Comparison of ENCODE assay signal across 1 cellular context in the genomic region with DNA sequence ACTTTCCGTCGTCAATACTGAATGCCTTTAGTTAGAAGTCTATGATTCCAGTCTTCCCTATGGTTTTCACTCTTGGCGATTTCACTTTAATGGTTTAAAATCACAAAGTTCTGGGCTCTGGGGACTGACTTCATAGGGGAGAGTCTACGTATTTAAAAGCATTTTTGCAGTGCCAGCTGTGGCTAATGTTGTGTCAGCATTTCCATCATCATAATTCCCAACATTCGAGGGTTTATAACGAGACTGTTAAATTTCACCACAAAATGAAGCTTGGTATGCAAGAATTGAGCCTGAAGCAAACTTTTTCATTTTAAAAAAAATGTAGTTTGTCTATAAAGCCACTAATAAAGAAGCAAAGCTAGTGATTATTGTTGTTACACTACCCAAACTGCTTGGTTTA.
TF ChIP-seq lines count a peak whose summit lies in the region.

No MANE protein-coding gene starts in this region.

TF ChIP-seq in SK-N-SH treated with all-trans-retinoic acid at 6 μM for 48 hours, 23 proteins besides CTCF, POLR2A, EP300 and RAD21 (continued from another document):
- TF ChIP-seq, protein P1, sequence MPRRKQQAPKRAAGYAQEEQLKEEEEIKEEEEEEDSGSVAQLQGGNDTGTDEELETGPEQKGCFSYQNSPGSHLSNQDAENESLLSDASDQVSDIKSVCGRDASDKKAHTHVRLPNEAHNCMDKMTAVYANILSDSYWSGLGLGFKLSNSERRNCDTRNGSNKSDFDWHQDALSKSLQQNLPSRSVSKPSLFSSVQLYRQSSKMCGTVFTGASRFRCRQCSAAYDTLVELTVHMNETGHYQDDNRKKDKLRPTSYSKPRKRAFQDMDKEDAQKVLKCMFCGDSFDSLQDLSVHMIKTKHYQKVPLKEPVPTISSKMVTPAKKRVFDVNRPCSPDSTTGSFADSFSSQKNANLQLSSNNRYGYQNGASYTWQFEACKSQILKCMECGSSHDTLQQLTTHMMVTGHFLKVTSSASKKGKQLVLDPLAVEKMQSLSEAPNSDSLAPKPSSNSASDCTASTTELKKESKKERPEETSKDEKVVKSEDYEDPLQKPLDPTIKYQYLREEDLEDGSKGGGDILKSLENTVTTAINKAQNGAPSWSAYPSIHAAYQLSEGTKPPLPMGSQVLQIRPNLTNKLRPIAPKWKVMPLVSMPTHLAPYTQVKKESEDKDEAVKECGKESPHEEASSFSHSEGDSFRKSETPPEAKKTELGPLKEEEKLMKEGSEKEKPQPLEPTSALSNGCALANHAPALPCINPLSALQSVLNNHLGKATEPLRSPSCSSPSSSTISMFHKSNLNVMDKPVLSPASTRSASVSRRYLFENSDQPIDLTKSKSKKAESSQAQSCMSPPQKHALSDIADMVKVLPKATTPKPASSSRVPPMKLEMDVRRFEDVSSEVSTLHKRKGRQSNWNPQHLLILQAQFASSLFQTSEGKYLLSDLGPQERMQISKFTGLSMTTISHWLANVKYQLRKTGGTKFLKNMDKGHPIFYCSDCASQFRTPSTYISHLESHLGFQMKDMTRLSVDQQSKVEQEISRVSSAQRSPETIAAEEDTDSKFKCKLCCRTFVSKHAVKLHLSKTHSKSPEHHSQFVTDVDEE (CRISPR knock-in tag; IDR thresholded peaks at IDR 0.05): no peak
- TF ChIP-seq PPARA (CRISPR knock-in tag; IDR thresholded peaks at IDR 0.05; ENCODE audit: borderline replicate concordance) (no peak), ZFP30 (CRISPR knock-in tag; IDR thresholded peaks at IDR 0.05) (no peak), TCF4 (CRISPR knock-in tag; IDR thresholded peaks at IDR 0.05; ENCODE audit: borderline replicate concordance) (no peak), ISL1 (CRISPR knock-in tag; IDR thresholded peaks at IDR 0.05) (no peak), RARB (CRISPR knock-in tag; IDR thresholded peaks at IDR 0.05) (no peak), ZNF8 (CRISPR knock-in tag; IDR thresholded peaks at IDR 0.05) (no peak), ZC3H10 (CRISPR knock-in tag; IDR thresholded peaks at IDR 0.05) (no peak), ZFP3 (CRISPR knock-in tag; IDR thresholded peaks at IDR 0.05) (no peak), GLIS3 (CRISPR knock-in tag; IDR thresholded peaks at IDR 0.05) (no peak)
- TF ChIP-seq, protein P2, sequence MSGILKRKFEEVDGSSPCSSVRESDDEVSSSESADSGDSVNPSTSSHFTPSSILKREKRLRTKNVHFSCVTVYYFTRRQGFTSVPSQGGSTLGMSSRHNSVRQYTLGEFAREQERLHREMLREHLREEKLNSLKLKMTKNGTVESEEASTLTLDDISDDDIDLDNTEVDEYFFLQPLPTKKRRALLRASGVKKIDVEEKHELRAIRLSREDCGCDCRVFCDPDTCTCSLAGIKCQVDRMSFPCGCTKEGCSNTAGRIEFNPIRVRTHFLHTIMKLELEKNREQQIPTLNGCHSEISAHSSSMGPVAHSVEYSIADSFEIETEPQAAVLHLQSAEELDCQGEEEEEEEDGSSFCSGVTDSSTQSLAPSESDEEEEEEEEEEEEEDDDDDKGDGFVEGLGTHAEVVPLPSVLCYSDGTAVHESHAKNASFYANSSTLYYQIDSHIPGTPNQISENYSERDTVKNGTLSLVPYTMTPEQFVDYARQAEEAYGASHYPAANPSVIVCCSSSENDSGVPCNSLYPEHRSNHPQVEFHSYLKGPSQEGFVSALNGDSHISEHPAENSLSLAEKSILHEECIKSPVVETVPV (CRISPR knock-in tag; IDR thresholded peaks at IDR 0.05): no peak
- TF ChIP-seq, protein P3, sequence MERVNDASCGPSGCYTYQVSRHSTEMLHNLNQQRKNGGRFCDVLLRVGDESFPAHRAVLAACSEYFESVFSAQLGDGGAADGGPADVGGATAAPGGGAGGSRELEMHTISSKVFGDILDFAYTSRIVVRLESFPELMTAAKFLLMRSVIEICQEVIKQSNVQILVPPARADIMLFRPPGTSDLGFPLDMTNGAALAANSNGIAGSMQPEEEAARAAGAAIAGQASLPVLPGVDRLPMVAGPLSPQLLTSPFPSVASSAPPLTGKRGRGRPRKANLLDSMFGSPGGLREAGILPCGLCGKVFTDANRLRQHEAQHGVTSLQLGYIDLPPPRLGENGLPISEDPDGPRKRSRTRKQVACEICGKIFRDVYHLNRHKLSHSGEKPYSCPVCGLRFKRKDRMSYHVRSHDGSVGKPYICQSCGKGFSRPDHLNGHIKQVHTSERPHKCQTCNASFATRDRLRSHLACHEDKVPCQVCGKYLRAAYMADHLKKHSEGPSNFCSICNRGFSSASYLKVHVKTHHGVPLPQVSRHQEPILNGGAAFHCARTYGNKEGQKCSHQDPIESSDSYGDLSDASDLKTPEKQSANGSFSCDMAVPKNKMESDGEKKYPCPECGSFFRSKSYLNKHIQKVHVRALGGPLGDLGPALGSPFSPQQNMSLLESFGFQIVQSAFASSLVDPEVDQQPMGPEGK (CRISPR knock-in tag; IDR thresholded peaks at IDR 0.05; ENCODE audit: borderline replicate concordance): no peak
- TF ChIP-seq, protein P4, sequence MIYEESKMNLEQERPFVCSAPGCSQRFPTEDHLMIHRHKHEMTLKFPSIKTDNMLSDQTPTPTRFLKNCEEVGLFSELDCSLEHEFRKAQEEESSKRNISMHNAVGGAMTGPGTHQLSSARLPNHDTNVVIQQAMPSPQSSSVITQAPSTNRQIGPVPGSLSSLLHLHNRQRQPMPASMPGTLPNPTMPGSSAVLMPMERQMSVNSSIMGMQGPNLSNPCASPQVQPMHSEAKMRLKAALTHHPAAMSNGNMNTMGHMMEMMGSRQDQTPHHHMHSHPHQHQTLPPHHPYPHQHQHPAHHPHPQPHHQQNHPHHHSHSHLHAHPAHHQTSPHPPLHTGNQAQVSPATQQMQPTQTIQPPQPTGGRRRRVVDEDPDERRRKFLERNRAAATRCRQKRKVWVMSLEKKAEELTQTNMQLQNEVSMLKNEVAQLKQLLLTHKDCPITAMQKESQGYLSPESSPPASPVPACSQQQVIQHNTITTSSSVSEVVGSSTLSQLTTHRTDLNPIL (CRISPR knock-in tag; IDR thresholded peaks at IDR 0.05; ENCODE audit: low read depth): no peak
